In the genomic region with DNA sequence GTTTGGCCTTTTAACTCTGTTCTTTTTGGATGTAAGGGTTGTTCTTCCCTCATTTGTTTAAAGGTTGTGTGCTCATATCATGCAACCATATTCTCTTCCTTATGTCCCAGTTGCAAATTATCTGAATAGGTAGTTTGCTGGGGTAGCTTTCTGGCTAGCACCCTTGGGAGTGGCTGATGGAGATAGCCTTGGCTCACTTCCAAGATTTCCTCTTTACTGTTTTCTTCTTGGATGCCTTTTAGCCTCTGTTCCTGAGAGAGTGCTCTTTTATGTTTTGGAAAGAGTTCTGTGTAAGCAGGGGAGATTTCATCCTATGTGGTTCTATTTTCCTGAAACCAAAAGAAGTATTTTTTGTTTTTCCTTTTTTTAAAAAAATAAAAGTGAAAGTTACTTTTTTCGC, we compare ENCODE assay signal across 13 cellular contexts. TPM values are rescaled to one million over a fixed set of nuclear protein-coding genes. Genes with fewer than 3 reads are reported as not detected.
DNase-seq lines count a peak whose midpoint lies in the region; ATAC-seq, FAIRE-seq and TF ChIP-seq lines count a peak whose summit lies in the region.
"Had no signal": no experiment of that assay in that cellular context is flagged by ENCODE, and none has a peak within 500 bp of the region (broad histone marks: within the 10 kb centered on the region; RNA-seq: fewer than 3 reads in every experiment).

No MANE protein-coding gene starts in this region.

- intact Hi-C loops in left ventricle myocardium inferior (cut with micrococcal nuclease) = no loop called here

- H3K27ac ChIP-seq in cardiac muscle cell (no peak overlapping the region), left ventricle myocardium inferior (replicated peaks) (no peak overlapping the region)
- H3K27ac ChIP-seq: stomach had no signal

- TF ChIP-seq CTCF in cardiac muscle cell (IDR thresholded peaks at IDR 0.05; ENCODE audit: low read depth, low read length) = no peak
- TF ChIP-seq CTCF in left ventricle myocardium inferior (IDR thresholded peaks at IDR 0.05; ENCODE audit: borderline replicate concordance) = no peak

- H3K36me3 ChIP-seq in cardiac muscle cell (peaks cover 17% of the 10 kb centered on the region), left ventricle myocardium inferior (peaks cover 46% of the 10 kb centered on the region)

- H3K4me3 ChIP-seq in cardiac muscle cell (no peak overlapping the region), left ventricle myocardium inferior (no peak overlapping the region)
- H3K4me3 ChIP-seq: stomach had no signal

- FAIRE-seq in endometrium (lab: Jason Lieb, UNC) = peak; percentile 74

- H3K27me3 ChIP-seq in cardiac muscle cell (no peaks in the 10 kb centered on the region), left ventricle myocardium inferior (ENCODE audit: low read depth) (no peaks in the 10 kb centered on the region)
- H3K27me3 ChIP-seq: stomach had no signal

- H3K9me3 ChIP-seq in cardiac muscle cell (ENCODE audit: low read depth) = no peaks in the 10 kb centered on the region
- no peaks in the 10 kb centered on the region for H3K9me3 ChIP-seq in left ventricle myocardium inferior (replicated peaks)
- H3K9me3 ChIP-seq: stomach had no signal

- H3K4me1 ChIP-seq in cardiac muscle cell (ENCODE audit: low read depth) (no peaks in the 10 kb centered on the region), left ventricle myocardium inferior (peaks cover 11% of the 10 kb centered on the region)

- DNase-seq in cardiac muscle cell (ENCODE audit: low read depth in 1 of 2, low spot score in 1 of 2) = peak; percentile 5 to 57
- DNase-seq in left ventricle myocardium inferior = no peak
- DNase-seq in NCI-H2196 (lab: John Stamatoyannopoulos, UW; ENCODE audit: unreplicated experiment) = peak; percentile 50
- peak; percentile 24 for DNase-seq in smooth muscle cell of the brain vasculature (ENCODE audit: low read depth, low spot score)
- DNase-seq in activated CD4-positive, alpha-beta T cell treated with anti-CD3 and anti-CD28 coated beads, Interleukin-2, amount 50 U/mL, for 4 hours = no peak
- DNase-seq: activated CD4-positive, CD25-positive, alpha-beta regulatory T cell treated with anti-CD3 and anti-CD28 coated beads, Interleukin-2, amount 50 U/mL, for 72 hours; activated T-cell treated with anti-CD3 and anti-CD28 coated beads, Interleukin-2, amount 50 U/mL, for 48 hours; Kasumi-1; stomach; SW 1271 had no signal

- ATAC-seq in HG02610 (IDR thresholded peaks at IDR 0.05; ENCODE audit: unreplicated experiment) = no peak
- ATAC-seq in HG02885 (IDR thresholded peaks at IDR 0.05; ENCODE audit: poor library complexity, unreplicated experiment) = no peak

RNA-seq across cellular contexts. Expression of gene USP14, which starts 25.4 kb away (rescaled TPM):
- total RNA-seq in cardiac muscle cell = 13.5 and 18.4 TPM in 2 replicates
- polyA plus RNA-seq in cardiac muscle cell = 59.5 and 81.9 TPM in 2 replicates
- total RNA-seq in left ventricle myocardium inferior = 51.0 TPM

Comparison
In these comparisons a context has a peak if more than half of its experiments do, and no peak if none do; other contexts are left out.
1. DNase-seq: peak in cardiac muscle cell (2 of 2), NCI-H2196 (single experiment) and smooth muscle cell of the brain vasculature (single experiment); none in left ventricle myocardium inferior (single experiment) and activated CD4-positive, alpha-beta T cell treated with anti-CD3 and anti-CD28 coated beads, Interleukin-2, amount 50 U/mL, for 4 hours (0 of 2).